In the genomic region with DNA sequence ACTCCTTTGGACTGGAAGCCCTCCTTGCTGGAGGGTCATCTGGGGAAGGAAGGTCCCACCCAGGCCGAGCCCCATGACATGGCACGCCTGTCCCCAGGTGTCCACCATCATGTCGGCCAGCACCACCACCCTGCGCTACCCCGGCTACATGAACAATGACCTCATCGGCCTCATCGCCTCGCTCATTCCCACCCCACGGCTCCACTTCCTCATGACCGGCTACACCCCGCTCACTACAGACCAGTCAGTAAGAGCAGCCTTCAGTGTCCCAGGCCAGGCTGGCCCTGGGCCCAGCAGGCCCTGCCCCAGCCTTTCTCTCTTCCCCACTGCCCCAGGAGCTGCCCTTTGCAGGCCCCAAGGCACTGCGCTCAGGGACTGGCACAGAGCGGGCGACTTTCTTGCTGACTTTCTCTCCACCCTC, we compare ENCODE assay signal across 19 cellular contexts.
"Had no signal": no experiment of that assay in that cellular context is flagged by ENCODE, and none has a peak within 500 bp of the region (broad histone marks: within the 10 kb centered on the region; RNA-seq: fewer than 3 reads in every experiment).

No MANE protein-coding gene starts in this region.

- H3K9me3 Mint-ChIP-seq: activated B cell treated with CpG ODN at 0.5 μM for 24 hours; activated CD4-positive, alpha-beta memory T cell treated with anti-CD3 and anti-CD28 coated beads, Interleukin-2, amount 10 ng/mL, durations not matched to agents 7 days and 5 days; activated naive CD4-positive, alpha-beta T cell treated with anti-CD3 and anti-CD28 coated beads, Interleukin-2, amount 10 ng/mL, durations not matched to agents 7 days and 5 days; activated naive CD8-positive, alpha-beta T cell treated with anti-CD3 and anti-CD28 coated beads, Interleukin-2, amount 50 U/mL, for 24 hours; dendritic cell treated with granulocyte-macrophage colony-stimulating factor and Interleukin-4, amounts not matched to agents 40 ng/mL and 50 ng/mL, for 4 days; nephron; stimulated activated naive CD8-positive, alpha-beta T cell treated with anti-CD3 and anti-CD28 coated beads, Interleukin-15, amount 100 ng/mL, for 72 hours; T-cell had no signal

- DNase-seq: activated B cell treated with CpG ODN at 0.5 μM for 24 hours; activated CD4-positive, alpha-beta memory T cell treated with anti-CD3 and anti-CD28 coated beads, Interleukin-2, amount 10 ng/mL, durations not matched to agents 7 days and 5 days; activated CD4-positive, alpha-beta T cell treated with anti-CD3 and anti-CD28 coated beads for 4 hours; activated naive CD4-positive, alpha-beta T cell treated with anti-CD3 and anti-CD28 coated beads, Interleukin-2, amount 10 ng/mL, durations not matched to agents 7 days and 5 days; activated naive CD8-positive, alpha-beta T cell treated with anti-CD3 and anti-CD28 coated beads, Interleukin-2, amount 50 U/mL, for 24 hours; activated T-cell treated with anti-CD3 and anti-CD28 coated beads, Interleukin-2, amount 50 U/mL, for 1 hour; aorta; effector CD8-positive, alpha-beta T cell; hippocampal formation; midbrain; nucleus accumbens; stimulated activated naive CD8-positive, alpha-beta T cell treated with anti-CD3 and anti-CD28 coated beads, Interleukin-15, amount 100 ng/mL, for 72 hours; T-cell; T-helper 9 cell; testis had no signal

- H3K27me3 Mint-ChIP-seq: activated B cell treated with CpG ODN at 0.5 μM for 24 hours had no signal

- H3K9me3 ChIP-seq: testis had no signal

- H3K27ac Mint-ChIP-seq: activated B cell treated with CpG ODN at 0.5 μM for 24 hours; activated CD4-positive, alpha-beta memory T cell treated with anti-CD3 and anti-CD28 coated beads, Interleukin-2, amount 10 ng/mL, durations not matched to agents 7 days and 5 days; activated naive CD4-positive, alpha-beta T cell treated with anti-CD3 and anti-CD28 coated beads, Interleukin-2, amount 10 ng/mL, durations not matched to agents 7 days and 5 days; activated naive CD8-positive, alpha-beta T cell treated with anti-CD3 and anti-CD28 coated beads, Interleukin-2, amount 50 U/mL, for 24 hours; dendritic cell treated with granulocyte-macrophage colony-stimulating factor and Interleukin-4, amounts not matched to agents 40 ng/mL and 50 ng/mL, for 4 days; nephron; T-cell had no signal

- H3K4me3 Mint-ChIP-seq: activated B cell treated with CpG ODN at 0.5 μM for 24 hours; activated CD4-positive, alpha-beta memory T cell treated with anti-CD3 and anti-CD28 coated beads, Interleukin-2, amount 10 ng/mL, durations not matched to agents 7 days and 5 days; activated naive CD4-positive, alpha-beta T cell treated with anti-CD3 and anti-CD28 coated beads, Interleukin-2, amount 10 ng/mL, durations not matched to agents 7 days and 5 days; activated naive CD8-positive, alpha-beta T cell treated with anti-CD3 and anti-CD28 coated beads, Interleukin-2, amount 50 U/mL, for 24 hours; dendritic cell treated with granulocyte-macrophage colony-stimulating factor and Interleukin-4, amounts not matched to agents 40 ng/mL and 50 ng/mL, for 4 days; nephron; stimulated activated naive CD8-positive, alpha-beta T cell treated with anti-CD3 and anti-CD28 coated beads, Interleukin-15, amount 100 ng/mL, for 72 hours; T-cell had no signal

- FAIRE-seq: endothelial cell of umbilical vein, islet of Langerhans had no signal

- H3K27me3 ChIP-seq: testis had no signal

- H3K4me3 ChIP-seq: testis had no signal
